ENCODE assay signal across 27 cellular contexts in genomic region chr4:71261001-71261400, GRCh38.
DNase-seq lines count a peak whose midpoint lies in the region; ATAC-seq and TF ChIP-seq lines count a peak whose summit lies in the region.
"Had no signal": no experiment of that assay in that cellular context is flagged by ENCODE, and none has a peak within 500 bp of the region (broad histone marks: within the 10 kb centered on the region; RNA-seq: fewer than 3 reads in every experiment).

No MANE protein-coding gene starts in this region.

- ATAC-seq in left cardiac atrium (peak; percentile 67 to 72), HG03571 (IDR thresholded peaks at IDR 0.05; ENCODE audit: unreplicated experiment) (no peak), GM21360 (IDR thresholded peaks at IDR 0.05; ENCODE audit: unreplicated experiment) (no peak), HG02852 (IDR thresholded peaks at IDR 0.05; ENCODE audit: unreplicated experiment) (no peak)

- no peak for TF ChIP-seq CTCF in brain (conservative IDR thresholded peaks at IDR 0.05)
- no peak for TF ChIP-seq CTCF in progenitor cell of endocrine pancreas (IDR thresholded peaks at IDR 0.05; ENCODE audit: unreplicated experiment)

- no peaks in the 10 kb centered on the region for H3K9me3 ChIP-seq in BLaER1 treated with 17β-estradiol and CSF1 and Interleukin-3, amounts not matched to agents 10 nM and 100 nM (replicated peaks in 1 of 11)
- H3K9me3 ChIP-seq: esophagus squamous epithelium, Peyer's patch, SJCRH30, thoracic aorta had no signal

- peaks cover 10 to 46% (median 29%) of the 10 kb centered on the region in 10 experiments; a peak in 19 of 20 replicates for H3K4me1 ChIP-seq in BLaER1 treated with 17β-estradiol and CSF1 and Interleukin-3, amounts not matched to agents 10 nM and 100 nM
- H3K4me1 ChIP-seq: Peyer's patch had no signal

- no peak overlapping the region for H3K9ac ChIP-seq in BLaER1 treated with 17β-estradiol and CSF1 and Interleukin-3, amounts not matched to agents 10 nM and 100 nM

- H3K9me3 Mint-ChIP-seq in brain (no peaks in the 10 kb centered on the region), progenitor cell of endocrine pancreas (ENCODE audit: low read depth) (no peaks in the 10 kb centered on the region)
- H3K9me3 Mint-ChIP-seq: activated CD8-positive, alpha-beta T cell treated with anti-CD3 and anti-CD28 coated beads for 36 hours; activated naive CD8-positive, alpha-beta T cell treated with anti-CD3 and anti-CD28 coated beads, Interleukin-2, amount 10 ng/mL, durations not matched to agents 7 days and 5 days; CD8-positive, alpha-beta memory T cell; endodermal cell; stimulated activated naive B cell treated with anti-CD40 and anti-IgM and Interleukin-4, amounts not matched to agents 10 μg/mL and 1 μg/mL and 100 μg/mL, for 72 hours had no signal

- no peaks in the 10 kb centered on the region for H3K27me3 Mint-ChIP-seq in brain
- H3K27me3 Mint-ChIP-seq in progenitor cell of endocrine pancreas: no peaks in the 10 kb centered on the region
- H3K27me3 Mint-ChIP-seq: activated CD8-positive, alpha-beta T cell treated with anti-CD3 and anti-CD28 coated beads for 36 hours; CD8-positive, alpha-beta memory T cell had no signal

- H3K4me3 Mint-ChIP-seq in brain (no peak overlapping the region), progenitor cell of endocrine pancreas (ENCODE audit: low read depth) (no peak overlapping the region)
- H3K4me3 Mint-ChIP-seq: activated CD8-positive, alpha-beta T cell treated with anti-CD3 and anti-CD28 coated beads for 36 hours; endodermal cell; stimulated activated naive B cell treated with anti-CD40 and anti-IgM and Interleukin-4, amounts not matched to agents 10 μg/mL and 1 μg/mL and 100 μg/mL, for 72 hours had no signal

- H3K27ac ChIP-seq in BLaER1 treated with 17β-estradiol and CSF1 and Interleukin-3, amounts not matched to agents 10 nM and 100 nM: peak overlapping the region in 8 of 11 experiments; percentile 18 to 80 (median 71); a peak in 10 of 22 replicates
- H3K27ac ChIP-seq: Peyer's patch, SJCRH30, thoracic aorta had no signal

- H3K36me3 Mint-ChIP-seq in brain (no peaks in the 10 kb centered on the region), progenitor cell of endocrine pancreas (ENCODE audit: insufficient read depth) (peaks cover 24% of the 10 kb centered on the region)
- H3K36me3 Mint-ChIP-seq: activated naive CD8-positive, alpha-beta T cell treated with anti-CD3 and anti-CD28 coated beads, Interleukin-2, amount 10 ng/mL, durations not matched to agents 7 days and 5 days; stimulated activated naive B cell treated with anti-CD40 and anti-IgM and Interleukin-4, amounts not matched to agents 10 μg/mL and 1 μg/mL and 100 μg/mL, for 72 hours had no signal

- intact Hi-C loops in left cardiac atrium (cut with DNase I): no loop called here

- peak overlapping the region in 4 of 11 experiments; percentile 36 to 68 (median 52); a peak in 5 of 22 replicates for H3K4me2 ChIP-seq in BLaER1 treated with 17β-estradiol and CSF1 and Interleukin-3, amounts not matched to agents 10 nM and 100 nM

- no peaks in the 10 kb centered on the region for H3K36me3 ChIP-seq in BLaER1 treated with 17β-estradiol and CSF1 and Interleukin-3, amounts not matched to agents 10 nM and 100 nM
- H3K36me3 ChIP-seq: esophagus squamous epithelium, Peyer's patch, SJCRH30, thoracic aorta had no signal

- peak overlapping the region in 4 of 5 experiments; percentile 17 to 76 (median 36) for H3K27ac Mint-ChIP-seq in brain
- peak overlapping the region; percentile 90 for H3K27ac Mint-ChIP-seq in progenitor cell of endocrine pancreas
- H3K27ac Mint-ChIP-seq: activated CD8-positive, alpha-beta T cell treated with anti-CD3 and anti-CD28 coated beads for 36 hours; endodermal cell; stimulated activated naive B cell treated with anti-CD40 and anti-IgM and Interleukin-4, amounts not matched to agents 10 μg/mL and 1 μg/mL and 100 μg/mL, for 72 hours had no signal

- H3K4me1 Mint-ChIP-seq in brain (peaks cover 54% of the 10 kb centered on the region), progenitor cell of endocrine pancreas (ENCODE audit: low read depth) (peaks cover 52% of the 10 kb centered on the region)

- H3K27me3 ChIP-seq in BLaER1 treated with 17β-estradiol and CSF1 and Interleukin-3, amounts not matched to agents 10 nM and 100 nM: no peaks in the 10 kb centered on the region
- H3K27me3 ChIP-seq: esophagus squamous epithelium, Peyer's patch had no signal

- no peak overlapping the region for H3K4me3 ChIP-seq in BLaER1 treated with 17β-estradiol and CSF1 and Interleukin-3, amounts not matched to agents 10 nM and 100 nM
- H3K4me3 ChIP-seq: esophagus squamous epithelium, Peyer's patch, SJCRH30, thoracic aorta had no signal

- H4K20me1 ChIP-seq in BLaER1 treated with 17β-estradiol and CSF1 and Interleukin-3, amounts not matched to agents 10 nM and 100 nM: no peaks in the 10 kb centered on the region

- DNase-seq in left cardiac atrium (peak; percentile 28), progenitor cell of endocrine pancreas (ENCODE audit: low spot score, unreplicated experiment) (no peak), NAMALWA (ENCODE audit: low spot score) (no peak)
- DNase-seq: activated CD4-positive, CD25-positive, alpha-beta regulatory T cell treated with anti-CD3 and anti-CD28 coated beads, Interleukin-2, amount 50 U/mL, for 72 hours; activated CD8-positive, alpha-beta T cell treated with anti-CD3 and anti-CD28 coated beads for 36 hours; activated effector memory CD4-positive, alpha-beta T cell treated with anti-CD3 and anti-CD28 coated beads, Interleukin-2, amount 50 U/mL, for 16 hours; activated naive CD8-positive, alpha-beta T cell treated with anti-CD3 and anti-CD28 coated beads, Interleukin-2, amount 10 ng/mL, durations not matched to agents 7 days and 5 days; CD8-positive, alpha-beta memory T cell; cortex of kidney; endodermal cell; esophagus squamous epithelium; GF-D8; H7; Kasumi-1; NCI-H1694 treated with DMSO at 0.1 percent for 48 hours; NCI-H2171; NCI-H524 treated with DMSO at 0.1 percent for 48 hours; Peyer's patch; SJCRH30; stimulated activated naive B cell treated with anti-CD40 and anti-IgM and Interleukin-4, amounts not matched to agents 10 μg/mL and 1 μg/mL and 100 μg/mL, for 72 hours; T-helper 1 cell had no signal

Comparison
In these comparisons a context has a peak if more than half of its experiments do, and no peak if none do; other contexts are left out.
1. ATAC-seq: peak in left cardiac atrium (2 of 2); none in HG03571 (single experiment), GM21360 (single experiment) and HG02852 (single experiment).